ENCODE assay signal across 9 cellular contexts in the genomic region with DNA sequence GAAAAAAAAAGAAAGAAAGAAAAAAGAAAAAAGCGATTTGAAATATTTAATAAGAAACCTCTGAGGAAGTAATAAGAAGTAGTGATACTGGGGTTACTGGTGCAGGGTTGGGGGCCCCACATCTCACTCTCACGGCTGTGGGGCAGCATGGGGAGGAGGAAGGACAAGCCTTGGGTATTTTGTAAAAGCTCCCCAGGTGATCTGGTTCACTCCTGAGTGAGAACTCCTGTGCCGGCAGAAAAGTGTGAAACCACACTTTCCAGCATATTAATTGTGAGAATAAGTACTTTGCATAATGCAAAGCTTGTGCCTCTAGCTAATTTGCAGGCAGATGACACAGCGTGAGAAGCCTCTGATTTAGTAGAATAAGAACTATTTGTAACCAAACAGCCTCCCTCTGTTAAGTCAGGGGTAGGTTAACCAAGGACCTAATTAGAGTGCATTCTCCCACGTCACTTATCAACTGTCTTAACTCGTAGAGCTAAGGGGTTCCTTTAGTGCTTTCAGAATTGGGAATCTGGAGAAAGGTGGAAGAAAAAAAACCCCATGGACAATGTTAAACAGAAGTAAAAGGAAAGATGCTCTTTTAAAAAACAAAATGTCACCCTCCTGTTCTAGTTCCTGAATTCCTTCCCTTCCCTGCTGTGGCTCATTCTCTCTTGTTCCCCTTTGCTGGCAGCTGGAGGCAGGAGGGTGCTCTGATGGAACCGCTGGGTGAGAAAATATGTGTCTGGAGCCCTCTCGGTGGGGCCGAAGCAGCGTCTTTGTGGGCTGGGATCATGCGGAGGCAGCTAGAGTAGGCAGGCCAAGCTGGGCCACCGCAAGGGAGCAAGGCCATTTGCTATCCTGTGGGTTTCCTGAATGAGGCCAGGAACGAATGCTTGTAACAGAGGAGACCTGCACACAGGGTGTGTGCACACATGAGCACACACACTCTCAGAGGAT.
A peak's percentile ranks its signal among the peaks of the same experiment; 100 is the strongest.
DNase-seq lines count a peak whose midpoint lies in the region; ATAC-seq and TF ChIP-seq lines count a peak whose summit lies in the region.
"Had no signal": no experiment of that assay in that cellular context is flagged by ENCODE, and none has a peak within 500 bp of the region (broad histone marks: within the 10 kb centered on the region; RNA-seq: fewer than 3 reads in every experiment).

No MANE protein-coding gene starts in this region.

- peak overlapping the region; percentile 54 for H3K4me3 Mint-ChIP-seq in T-helper 1 cell treated with Interleukin-12 subunit alpha and Interleukin-12 subunit beta and Interleukin-4 antibody, amounts not matched to agents 30 μg/mL and 1 μg/mL, for 36 hours
- no peak overlapping the region for H3K4me3 Mint-ChIP-seq in chondrocyte (ENCODE audit: unreplicated experiment)

- peaks cover 30% of the 10 kb centered on the region for H3K36me3 Mint-ChIP-seq in T-helper 1 cell treated with Interleukin-12 subunit alpha and Interleukin-12 subunit beta and Interleukin-4 antibody, amounts not matched to agents 30 μg/mL and 1 μg/mL, for 36 hours (ENCODE audit: low read depth)
- no peaks in the 10 kb centered on the region for H3K36me3 Mint-ChIP-seq in chondrocyte (ENCODE audit: low read depth)

- H3K27ac ChIP-seq in WERI-Rb-1, result no peak overlapping the region
- H3K27ac ChIP-seq in thyroid gland, result peak overlapping the region in 1 of 3 donors; percentile 8
- H3K27ac ChIP-seq: thoracic aorta had no signal

- WGBS in thyroid gland, 2 donors, result 82 to 87% methylated on average over 13 of the region's 13 CpGs

- no peaks in the 10 kb centered on the region for H3K9me3 ChIP-seq in WERI-Rb-1 (ENCODE audit: severe bottlenecking)
- no peaks in the 10 kb centered on the region for H3K9me3 ChIP-seq in thyroid gland
- H3K9me3 ChIP-seq: thoracic aorta had no signal

- H3K36me3 ChIP-seq in WERI-Rb-1 (no peaks in the 10 kb centered on the region), thyroid gland (no peaks in the 10 kb centered on the region)
- H3K36me3 ChIP-seq: thoracic aorta had no signal

- TF ChIP-seq CTCF in chondrocyte (IDR thresholded peaks at IDR 0.05) (no peak), WERI-Rb-1 (IDR thresholded peaks at IDR 0.05; ENCODE audit: low read depth, low read length) (no peak), thyroid gland (IDR thresholded peaks at IDR 0.05) (no peak)

- H3K4me1 Mint-ChIP-seq in T-helper 1 cell treated with Interleukin-12 subunit alpha and Interleukin-12 subunit beta and Interleukin-4 antibody, amounts not matched to agents 30 μg/mL and 1 μg/mL, for 36 hours (ENCODE audit: low read depth), result peaks cover 94% of the 10 kb centered on the region
- H3K4me1 Mint-ChIP-seq in chondrocyte (ENCODE audit: low read depth), result peaks cover 90% of the 10 kb centered on the region

- peak overlapping the region; percentile 82 for H3K27ac Mint-ChIP-seq in T-helper 1 cell treated with Interleukin-12 subunit alpha and Interleukin-12 subunit beta and Interleukin-4 antibody, amounts not matched to agents 30 μg/mL and 1 μg/mL, for 36 hours
- H3K27ac Mint-ChIP-seq in chondrocyte (ENCODE audit: unreplicated experiment), result peak overlapping the region; percentile 75

- ATAC-seq in GM18870 (IDR thresholded peaks at IDR 0.05; ENCODE audit: unreplicated experiment) (peak; percentile 91), HG02798 (IDR thresholded peaks at IDR 0.05; ENCODE audit: poor library complexity, unreplicated experiment) (peak; percentile 82)

- intact Hi-C loops in thyroid gland (cut with DNase I), result no loop called here

- no peaks in the 10 kb centered on the region for H3K9me3 Mint-ChIP-seq in T-helper 1 cell treated with Interleukin-12 subunit alpha and Interleukin-12 subunit beta and Interleukin-4 antibody, amounts not matched to agents 30 μg/mL and 1 μg/mL, for 36 hours
- no peaks in the 10 kb centered on the region for H3K9me3 Mint-ChIP-seq in chondrocyte (ENCODE audit: low read depth)

- H3K4me3 ChIP-seq in WERI-Rb-1 (ENCODE audit: low read depth, low read length) (no peak overlapping the region), thyroid gland (replicated peaks in 1 of 3) (no peak overlapping the region)
- H3K4me3 ChIP-seq: thoracic aorta had no signal

- H3K27me3 ChIP-seq in WERI-Rb-1 (ENCODE audit: insufficient read depth, low read depth, severe bottlenecking), result no peaks in the 10 kb centered on the region
- H3K27me3 ChIP-seq in thyroid gland, result no peaks in the 10 kb centered on the region

- no peak for TF ChIP-seq POLR2A in thyroid gland (IDR thresholded peaks at IDR 0.05)

- no peaks in the 10 kb centered on the region for H3K27me3 Mint-ChIP-seq in T-helper 1 cell treated with Interleukin-12 subunit alpha and Interleukin-12 subunit beta and Interleukin-4 antibody, amounts not matched to agents 30 μg/mL and 1 μg/mL, for 36 hours (ENCODE audit: low read depth)
- no peaks in the 10 kb centered on the region for H3K27me3 Mint-ChIP-seq in chondrocyte (ENCODE audit: low read depth)

- no peak for DNase-seq in chondrocyte (ENCODE audit: low spot score)
- peak; percentile 57 for DNase-seq in stimulated activated CD4-positive, alpha-beta T cell treated with anti-CD3 and anti-CD28 coated beads, Interleukin-4, amount 100 ng/mL, for 1 hour
- DNase-seq in WERI-Rb-1, result no peak
- DNase-seq in thyroid gland, result no peak
- no peak for DNase-seq in inferior parietal cortex (ENCODE audit: extremely low spot score)

- H3K4me1 ChIP-seq in thyroid gland, result peaks cover 10 to 27% of the 10 kb centered on the region in 2 donors
